8 cellular contexts compared by ENCODE assay signal in the genomic region with DNA sequence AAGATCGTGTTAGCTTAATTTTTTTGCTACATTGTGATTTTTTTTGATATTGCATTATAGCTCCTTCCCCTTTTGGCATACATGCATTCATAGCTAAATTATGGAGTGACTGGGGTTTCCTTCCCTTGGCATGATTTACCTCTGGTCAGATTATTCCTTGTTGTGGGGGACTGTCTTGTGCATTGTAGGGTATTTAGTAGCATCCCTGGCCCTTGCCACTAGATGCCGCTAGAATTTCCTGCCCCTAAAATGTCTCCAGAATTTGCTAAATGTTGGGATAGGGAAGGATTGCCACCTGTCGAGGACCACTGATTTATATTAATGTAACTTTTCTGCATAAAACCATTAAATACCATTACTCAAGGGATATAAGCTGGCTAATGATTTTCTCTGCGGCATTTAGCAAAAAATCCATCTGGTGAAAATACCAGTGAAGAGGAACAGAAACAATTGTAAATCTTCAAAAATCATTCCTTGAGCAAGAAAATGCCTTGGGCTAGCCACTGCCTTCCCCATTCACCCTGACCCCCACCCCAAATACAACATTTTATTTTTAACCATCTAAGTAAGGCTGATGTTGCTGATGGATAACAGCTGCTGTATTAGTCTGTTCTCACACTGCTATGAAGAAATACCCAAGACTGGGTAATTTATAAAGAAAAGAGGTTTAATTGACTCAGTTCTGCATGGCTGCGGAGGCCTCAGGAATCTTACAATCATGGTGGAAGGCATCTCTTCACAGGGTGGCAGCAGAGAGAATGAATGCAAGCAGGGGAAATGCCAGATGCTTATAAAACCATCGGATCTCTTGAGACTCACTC.
DNase-seq lines count a peak whose midpoint lies in the region; ATAC-seq, FAIRE-seq and TF ChIP-seq lines count a peak whose summit lies in the region.

No MANE protein-coding gene starts in this region.

- no peaks in the 10 kb centered on the region for H3K9me2 ChIP-seq in SK-N-SH

- peaks cover 34% of the 10 kb centered on the region for H3K4me1 ChIP-seq in ACC112 (ENCODE audit: control insufficient read depth, insufficient read depth, low read length, unreplicated experiment)
- peaks cover 23 to 30% of the 10 kb centered on the region in 2 experiments for H3K4me1 ChIP-seq in SK-N-SH (ENCODE audit: control insufficient read depth in 1 of 2, insufficient read depth in 2 of 2, low read depth in 1 of 2, low read length in 1 of 2)
- peaks cover 15 to 40% (median 35%) of the 10 kb centered on the region in 9 donors for H3K4me1 ChIP-seq in heart right ventricle
- H3K4me1 ChIP-seq in tibial nerve, result peaks cover 0 to 39% (median 21%) of the 10 kb centered on the region in 4 donors

- H3K9me3 ChIP-seq in SK-N-SH (no peaks in the 10 kb centered on the region), heart right ventricle (no peaks in the 10 kb centered on the region), tibial nerve (no peaks in the 10 kb centered on the region)

- DNase-seq in H54 (ENCODE audit: insufficient read length, low spot score) (peak; percentile 9), SK-N-SH (no peak), heart right ventricle (no peak), tibial nerve (ENCODE audit: low spot score in 2 of 2) (no peak), COLO829 (ENCODE audit: low spot score) (no peak), occipital lobe (lab: John Stamatoyannopoulos, UW) (no peak)

- TF ChIP-seq RAD21 in SK-N-SH (IDR thresholded peaks at IDR 0.05; ENCODE audit: low read length), result peak; percentile 58

- H4K20me1 ChIP-seq in SK-N-SH (ENCODE audit: insufficient read depth), result no peaks in the 10 kb centered on the region

- TF ChIP-seq EP300 in SK-N-SH (IDR thresholded peaks at IDR 0.05; ENCODE audit: borderline replicate concordance in 1 of 2, low read depth in 1 of 2, low read length in 1 of 2) (no peak), tibial nerve (IDR thresholded peaks at IDR 0.05) (no peak)

- POLR2A ChIA-PET in SK-N-SH (lab: Yijun Ruan, JAX), result no interaction called here

- H3K4me2 ChIP-seq in SK-N-SH, result peak overlapping the region; percentile 51

- FAIRE-seq in H54 (lab: Jason Lieb, UNC), result peak; percentile 62

- TF ChIP-seq CTCF in SK-N-SH (IDR thresholded peaks at IDR 0.05) (peak; percentile 92), heart right ventricle (IDR thresholded peaks at IDR 0.05) (peak in 7 of 9 donors; percentile 27 to 66 (median 56)), tibial nerve (IDR thresholded peaks at IDR 0.05) (peak in 4 of 5 experiments; percentile 21 to 37 (median 32))

- CTCF ChIA-PET in SK-N-SH (lab: Yijun Ruan, JAX), result interaction anchor here (0.6 to 4.4 kb wide), 24 partner anchors 10 to 1020 kb away, joined by 3 to 57 read pairs (median 4); a partner anchor contains a TSS

- WGBS in SK-N-SH (ENCODE audit: low lambda C conversion rate), result 76% methylated on average over 6 of the region's 6 CpGs
- 68 to 71% methylated on average over 6 of the region's 6 CpGs for WGBS in heart right ventricle, 2 donors
- 57 to 64% methylated on average over 6 of the region's 6 CpGs for WGBS in tibial nerve, 2 donors

- H3K27me3 ChIP-seq in ACC112 (ENCODE audit: insufficient read depth, low read length) (no peaks in the 10 kb centered on the region), SK-N-SH (ENCODE audit: insufficient read depth) (no peaks in the 10 kb centered on the region), heart right ventricle (no peaks in the 10 kb centered on the region), tibial nerve (no peaks in the 10 kb centered on the region)

- H3K4me3 ChIP-seq in ACC112 (ENCODE audit: low read depth, low read length) (peak overlapping the region; percentile 36), SK-N-SH (ENCODE audit: low read depth in 2 of 2, low read length in 1 of 2) (peak overlapping the region in 1 of 2 experiments; percentile 24; a peak in 1 of 4 replicates), heart right ventricle (no peak overlapping the region), tibial nerve (no peak overlapping the region)

- ATAC-seq in heart right ventricle, result peak in 7 of 8 donors; percentile 43 to 68 (median 53)
- no peak for ATAC-seq in GM19328 (IDR thresholded peaks at IDR 0.05; ENCODE audit: unreplicated experiment)

- H3F3A ChIP-seq in SK-N-SH (replicated peaks; ENCODE audit: insufficient read depth), result peaks cover 32% of the 10 kb centered on the region

- intact Hi-C loops in heart right ventricle (cut with DNase I), result loop anchor here (2.0 to 10.0 kb wide), 10 partner anchors 37 to 1015 kb away; a partner anchor contains a TSS

- H3K79me2 ChIP-seq in ACC112 (ENCODE audit: control insufficient read depth, insufficient read depth, low read length, unreplicated experiment) (no peaks in the 10 kb centered on the region), SK-N-SH (ENCODE audit: insufficient read depth) (no peaks in the 10 kb centered on the region)

- no peak for TF ChIP-seq POLR2A in H54 (IDR thresholded peaks at IDR 0.05; ENCODE audit: low read depth, low read length)
- no peak for TF ChIP-seq POLR2A in tibial nerve (IDR thresholded peaks at IDR 0.05)

- H3K36me3 ChIP-seq in ACC112 (ENCODE audit: insufficient read depth, low read length) (no peaks in the 10 kb centered on the region), SK-N-SH (replicated peaks in 1 of 2; ENCODE audit: control insufficient read depth in 1 of 2, insufficient read depth in 2 of 2, low read length in 1 of 2) (no peaks in the 10 kb centered on the region), heart right ventricle (no peaks in the 10 kb centered on the region), tibial nerve (no peaks in the 10 kb centered on the region)

- peak overlapping the region; percentile 44 for H3K9ac ChIP-seq in SK-N-SH

- H3K27ac ChIP-seq in ACC112 (ENCODE audit: low read depth, low read length), result peak overlapping the region; percentile 98
- peak overlapping the region; percentile 96 to 99 for H3K27ac ChIP-seq in SK-N-SH (ENCODE audit: low read depth in 2 of 2, low read length in 1 of 2)
- H3K27ac ChIP-seq in heart right ventricle, result peak overlapping the region in 9 of 10 donors; percentile 11 to 82 (median 64)
- H3K27ac ChIP-seq in tibial nerve, result peak overlapping the region in 2 of 4 donors; percentile 70 to 73

- H2AFZ ChIP-seq in ACC112 (ENCODE audit: low read length, unreplicated experiment) (peak overlapping the region; percentile 11), SK-N-SH (ENCODE audit: low read depth) (peak overlapping the region; percentile 11; the same call in 1 of the 2 replicates)

TF ChIP-seq in SK-N-SH, 30 proteins besides CTCF, POLR2A, EP300 and RAD21:
- no peak for TF ChIP-seq TEAD4 (IDR thresholded peaks at IDR 0.05; ENCODE audit: borderline replicate concordance, insufficient read depth)
- TF ChIP-seq SMC3 (IDR thresholded peaks at IDR 0.05; ENCODE audit: low read depth, low read length), result peak; percentile 45
- no peak for TF ChIP-seq MXI1 (IDR thresholded peaks at IDR 0.05; ENCODE audit: low read depth, low read length)
- no peak for TF ChIP-seq YY1 (IDR thresholded peaks at IDR 0.05; ENCODE audit: low read depth)

Comparison
In these comparisons a context has a peak if more than half of its experiments do, and no peak if none do; other contexts are left out.
1. CTCF ChIP-seq: peak in every context shown above with its lines; median percentile 92 in SK-N-SH; 56 in heart right ventricle; 32 in tibial nerve.